ENCODE assay signal across 25 cellular contexts in the genomic region with DNA sequence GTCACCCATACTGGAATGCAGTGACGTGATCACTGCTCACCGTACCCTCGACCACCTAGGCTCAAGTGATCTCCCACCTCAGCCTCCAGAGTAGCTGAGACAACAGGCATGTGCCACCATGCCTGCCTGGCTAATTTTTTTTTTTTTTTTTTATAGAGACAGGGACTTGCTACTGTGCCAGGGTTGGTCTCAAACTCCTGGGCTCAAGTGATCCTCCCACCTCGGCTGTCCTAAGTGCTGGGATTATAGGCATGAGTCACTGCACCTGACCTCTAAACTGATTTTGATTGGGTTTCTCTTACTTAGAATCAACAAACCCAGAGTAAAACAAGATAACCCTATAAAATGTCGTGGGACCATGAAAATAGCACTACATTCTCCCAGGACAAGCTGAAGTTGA.
"Had no signal": no experiment of that assay in that cellular context is flagged by ENCODE, and none has a peak within 500 bp of the region (broad histone marks: within the 10 kb centered on the region; RNA-seq: fewer than 3 reads in every experiment).

No MANE protein-coding gene starts in this region.

- ATAC-seq: activated CD8-positive, alpha-beta T cell treated with anti-CD3 and anti-CD28 coated beads for 36 hours; activated T-cell treated with anti-CD3 and anti-CD28 coated beads, Interleukin-2, amount 50 U/mL, for 72 hours; effector memory CD8-positive, alpha-beta T cell; left ventricle myocardium superior; naive thymus-derived CD4-positive, alpha-beta T cell; sciatic nerve; stimulated activated memory B cell treated with anti-CD40 and anti-IgM and Interleukin-4, amounts not matched to agents 10 μg/mL and 1 μg/mL and 100 μg/mL, for 72 hours; stimulated activated naive CD8-positive, alpha-beta T cell treated with anti-CD3 and anti-CD28 coated beads, Interleukin-15, amount 100 ng/mL, for 72 hours had no signal

- H3K27ac ChIP-seq: coronary artery, dorsolateral prefrontal cortex, ovary, skin epidermis, uterus had no signal

- H3K36me3 ChIP-seq: ovary, uterus had no signal

- H3K27me3 ChIP-seq: dorsolateral prefrontal cortex, ovary, uterus had no signal

- H3K4me1 ChIP-seq: uterus had no signal

- DNase-seq: activated B cell treated with CpG ODN at 0.5 μM for 24 hours; activated CD4-positive, alpha-beta T cell treated with anti-CD3 and anti-CD28 coated beads, Interleukin-2, amount 50 U/mL, for 1 hour; activated CD8-positive, alpha-beta T cell treated with anti-CD3 and anti-CD28 coated beads for 36 hours; activated naive CD4-positive, alpha-beta T cell treated with Interleukin-2 at 50 U/mL for 16 hours; activated T-cell treated with anti-CD3 and anti-CD28 coated beads, Interleukin-2, amount 50 U/mL, for 72 hours; anterior cingulate cortex; dorsolateral prefrontal cortex; effector memory CD8-positive, alpha-beta T cell; erythroblast; head of caudate nucleus; hypothalamus; left ventricle myocardium superior; mammary epithelial cell; naive thymus-derived CD4-positive, alpha-beta T cell; ovary; stimulated activated CD4-positive, alpha-beta T cell treated with anti-CD3 and anti-CD28 coated beads, Interleukin-4, amount 100 ng/mL, for 4 hours; stimulated activated CD8-positive, alpha-beta memory T cell treated with anti-CD3 and anti-CD28 coated beads, Interleukin-4, amount 100 ng/mL, for 48 hours; stimulated activated naive CD8-positive, alpha-beta T cell treated with anti-CD3 and anti-CD28 coated beads, Interleukin-15, amount 100 ng/mL, for 72 hours; substantia nigra; T-helper 2 cell; uterus had no signal

- H3K4me3 ChIP-seq: coronary artery, dorsolateral prefrontal cortex, ovary, skin epidermis, uterus had no signal

- H3K9me3 ChIP-seq: ovary, uterus had no signal
